Comparison of ENCODE assay signal across 8 cellular contexts in genomic region chr12:19186722-19187661, GRCh38.
A peak's percentile ranks its signal among the peaks of the same experiment; 100 is the strongest.
DNase-seq lines count a peak whose midpoint lies in the region; ATAC-seq and TF ChIP-seq lines count a peak whose summit lies in the region.

No MANE protein-coding gene starts in this region.

- no peaks in the 10 kb centered on the region for H3K4me1 ChIP-seq in OCI-LY1 (ENCODE audit: insufficient read depth, low read length, severe bottlenecking)

- no peaks in the 10 kb centered on the region for H3K79me2 ChIP-seq in OCI-LY1 (ENCODE audit: insufficient read depth, low read length)

- no peaks in the 10 kb centered on the region for H3K9me3 Mint-ChIP-seq in nephron

- no peaks in the 10 kb centered on the region for H4K20me1 ChIP-seq in OCI-LY1 (ENCODE audit: insufficient read depth, low read length)

- no peak overlapping the region for H3K9ac ChIP-seq in OCI-LY1 (ENCODE audit: low read length)

- H3K4me3 ChIP-seq in OCI-LY1 (ENCODE audit: low read depth, low read length, poor library complexity, severe bottlenecking): no peak overlapping the region
- no peak overlapping the region for H3K4me3 ChIP-seq in epithelial cell of esophagus (ENCODE audit: low read length)

- no peak overlapping the region for H3K4me2 ChIP-seq in OCI-LY1 (ENCODE audit: low read length)

- ATAC-seq in HG03342 (IDR thresholded peaks at IDR 0.05; ENCODE audit: unreplicated experiment) (peak; percentile 40), HG02642 (IDR thresholded peaks at IDR 0.05; ENCODE audit: poor library complexity, unreplicated experiment) (no peak), GM21723 (IDR thresholded peaks at IDR 0.05; ENCODE audit: unreplicated experiment) (no peak)

- no peaks in the 10 kb centered on the region for H3K9me3 ChIP-seq in OCI-LY1 (ENCODE audit: low read length)

- no peaks in the 10 kb centered on the region for H3K9me2 ChIP-seq in OCI-LY1 (ENCODE audit: low read depth, low read length)

- H3K27me3 ChIP-seq in OCI-LY1 (ENCODE audit: insufficient read depth, low read length): no peaks in the 10 kb centered on the region

- peaks cover 61% of the 10 kb centered on the region for H3K4me1 Mint-ChIP-seq in nephron

- H2AFZ ChIP-seq in OCI-LY1 (ENCODE audit: low read length): no peak overlapping the region

- peak; percentile 60; the same call in 1 of the 2 replicates for TF ChIP-seq CTCF in OCI-LY1 (IDR thresholded peaks at IDR 0.05; ENCODE audit: low read length)
- peak; percentile 54 for TF ChIP-seq CTCF in epithelial cell of esophagus (IDR thresholded peaks at IDR 0.05; ENCODE audit: insufficient read depth, low read depth, low read length, missing control alignments)
- peak; percentile 64 to 69 (median 69) for TF ChIP-seq CTCF in nephron (IDR thresholded peaks at IDR 0.05; ENCODE audit: unreplicated experiment in 3 of 3)

- H3K27ac ChIP-seq in OCI-LY1 (ENCODE audit: low read depth, low read length, poor library complexity, severe bottlenecking): no peak overlapping the region

- DNase-seq in DMS153 (lab: John Stamatoyannopoulos, UW): peak; percentile 22
- DNase-seq in epithelial cell of esophagus (ENCODE audit: low read depth): peak; percentile 69
- no peak for DNase-seq in stimulated activated CD4-positive, alpha-beta T cell treated with anti-CD3 and anti-CD28 coated beads, Interleukin-4, amount 100 ng/mL, for 24 hours

- H3K27ac Mint-ChIP-seq in nephron: peak overlapping the region; percentile 55 to 79 (median 76)

- no peaks in the 10 kb centered on the region for H3K36me3 ChIP-seq in OCI-LY1 (ENCODE audit: insufficient read depth, low read length)

- no peaks in the 10 kb centered on the region for H3K27me3 Mint-ChIP-seq in nephron (ENCODE audit: low read depth)

- H3K36me3 Mint-ChIP-seq in nephron (ENCODE audit: low read depth): no peaks in the 10 kb centered on the region

- H3F3A ChIP-seq in OCI-LY1 (ENCODE audit: insufficient read depth, low read length): no peaks in the 10 kb centered on the region

- H3K4me3 Mint-ChIP-seq in nephron: no peak overlapping the region
